23 cellular contexts compared by ENCODE assay signal in genomic region chr10:119297207-119297968, GRCh38.
DNase-seq lines count a peak whose midpoint lies in the region; ATAC-seq and TF ChIP-seq lines count a peak whose summit lies in the region.
"Had no signal": no experiment of that assay in that cellular context is flagged by ENCODE, and none has a peak within 500 bp of the region (broad histone marks: within the 10 kb centered on the region; RNA-seq: fewer than 3 reads in every experiment).

No MANE protein-coding gene starts in this region.

- no peaks in the 10 kb centered on the region for H3K27me3 Mint-ChIP-seq in CD4-positive, alpha-beta memory T cell
- H3K27me3 Mint-ChIP-seq in endodermal cell (ENCODE audit: insufficient read depth), result peaks cover 3% of the 10 kb centered on the region
- H3K27me3 Mint-ChIP-seq: activated CD8-positive, alpha-beta T cell treated with anti-CD3 and anti-CD28 coated beads for 36 hours had no signal

- peak overlapping the region; percentile 6 to 83 (median 37) for H3K27ac Mint-ChIP-seq in CD4-positive, alpha-beta memory T cell
- H3K27ac Mint-ChIP-seq in endodermal cell, result no peak overlapping the region
- H3K27ac Mint-ChIP-seq: activated CD8-positive, alpha-beta T cell treated with anti-CD3 and anti-CD28 coated beads for 36 hours had no signal

- no peak overlapping the region for H3K27ac ChIP-seq in CD4-positive, alpha-beta memory T cell (ENCODE audit: low read depth, low read length)
- H3K27ac ChIP-seq in body of pancreas (peak overlapping the region; percentile 66 to 76 (median 68)), right cardiac atrium (ENCODE audit: low read length) (peak overlapping the region; percentile 76), rectal smooth muscle tissue (ENCODE audit: low read depth, low read length) (peak overlapping the region; percentile 41), endodermal cell (ENCODE audit: low read depth, low read length) (no peak overlapping the region), brain microvascular endothelial cell (no peak overlapping the region)
- H3K27ac ChIP-seq: C4-2B, thyroid gland had no signal

- CTCF ChIA-PET in CD4-positive, alpha-beta memory T cell (lab: Charles Lee; ENCODE audit: partially characterized antibody), result interaction anchor here (0.9 to 1.5 kb wide), 5 partner anchors 9 to 166 kb away, joined by 3 to 4 read pairs (median 3); no protein-coding TSS in a partner anchor

- no peak for TF ChIP-seq CTCF in body of pancreas (IDR thresholded peaks at IDR 0.05)
- no peak for TF ChIP-seq CTCF in endodermal cell (conservative IDR thresholded peaks at IDR 0.05)
- TF ChIP-seq CTCF in brain microvascular endothelial cell (IDR thresholded peaks at IDR 0.05; ENCODE audit: low read depth, low read length, missing control alignments), result no peak

- in situ Hi-C loops in brain microvascular endothelial cell (cut with HindIII; ENCODE audit: low pct_ligation_motif_present, low sequenced_read_pairs), result no loop called here

- intact Hi-C loops in CD4-positive, alpha-beta memory T cell (cut with micrococcal nuclease), result no loop called here
- intact Hi-C loops in body of pancreas (cut with DNase I), result no loop called here
- intact Hi-C loops in right cardiac atrium (cut with DNase I), result no loop called here

- H3K4me1 ChIP-seq in CD4-positive, alpha-beta memory T cell (ENCODE audit: insufficient read depth, low read length), result peaks cover 43% of the 10 kb centered on the region
- H3K4me1 ChIP-seq in body of pancreas, result peaks cover 68% of the 10 kb centered on the region
- peaks cover 22% of the 10 kb centered on the region for H3K4me1 ChIP-seq in right cardiac atrium (ENCODE audit: control insufficient read depth, insufficient read depth, low read length)
- H3K4me1 ChIP-seq in rectal smooth muscle tissue (ENCODE audit: control insufficient read depth, insufficient read depth, low read length), result peaks cover 6% of the 10 kb centered on the region
- peaks cover 5% of the 10 kb centered on the region for H3K4me1 ChIP-seq in endodermal cell (ENCODE audit: control insufficient read depth, insufficient read depth, low read length)

- no peak overlapping the region for H3K4me3 ChIP-seq in CD4-positive, alpha-beta memory T cell (ENCODE audit: low read length in 2 of 2)
- H3K4me3 ChIP-seq in body of pancreas, result no peak overlapping the region
- no peak overlapping the region for H3K4me3 ChIP-seq in right cardiac atrium (ENCODE audit: low read length)
- H3K4me3 ChIP-seq in rectal smooth muscle tissue (ENCODE audit: low read length), result no peak overlapping the region
- H3K4me3 ChIP-seq in endodermal cell (ENCODE audit: low read length), result no peak overlapping the region
- H3K4me3 ChIP-seq in brain microvascular endothelial cell (ENCODE audit: low read depth, low read length), result no peak overlapping the region
- H3K4me3 ChIP-seq: coronary artery, thyroid gland had no signal

- H3K4me3 Mint-ChIP-seq in CD4-positive, alpha-beta memory T cell, result no peak overlapping the region
- no peak overlapping the region for H3K4me3 Mint-ChIP-seq in endodermal cell
- H3K4me3 Mint-ChIP-seq: activated CD8-positive, alpha-beta T cell treated with anti-CD3 and anti-CD28 coated beads for 36 hours had no signal

- DNase-seq in CD4-positive, alpha-beta memory T cell, result peak in 1 of 5 donors; percentile 13
- DNase-seq in body of pancreas (no peak), right cardiac atrium (peak in 1 of 3 donors; percentile 49), LoVo (ENCODE audit: low spot score) (no peak), endodermal cell (no peak), brain microvascular endothelial cell (no peak)
- DNase-seq: activated CD8-positive, alpha-beta T cell treated with anti-CD3 and anti-CD28 coated beads for 36 hours; activated effector memory CD4-positive, alpha-beta T cell treated with anti-CD3 and anti-CD28 coated beads, Interleukin-2, amount 50 U/mL, for 16 hours; HCEC 1CT; NCI-H1092 treated with DMSO at 0.1 percent for 48 hours; NCI-H2029; NCI-H345; occipital lobe; retina; stimulated activated CD4-positive, alpha-beta T cell treated with anti-CD3 and anti-CD28 coated beads, Interleukin-12 subunit alpha, Interleukin-12 subunit beta, amount 100 ng/mL, for 4 hours; stimulated activated CD4-positive, alpha-beta T cell treated with anti-CD3 and anti-CD28 coated beads, Interleukin-4, amount 100 ng/mL, for 24 hours; stimulated activated naive CD4-positive, alpha-beta T cell treated with Interleukin-2 at 50 U/mL for 16 hours; thyroid gland had no signal

- H3K36me3 Mint-ChIP-seq in CD4-positive, alpha-beta memory T cell, result peaks cover 10 to 17% of the 10 kb centered on the region in 2 donors
- peaks cover 8% of the 10 kb centered on the region for H3K36me3 Mint-ChIP-seq in endodermal cell (ENCODE audit: low read depth)

- no peaks in the 10 kb centered on the region for H3K36me3 ChIP-seq in CD4-positive, alpha-beta memory T cell (ENCODE audit: insufficient read depth, low read length)
- no peaks in the 10 kb centered on the region for H3K36me3 ChIP-seq in body of pancreas (replicated peaks in 1 of 2; ENCODE audit: insufficient read depth in 1 of 2, low read depth in 2 of 2)
- H3K36me3 ChIP-seq in rectal smooth muscle tissue (ENCODE audit: control insufficient read depth, insufficient read depth, low read length), result no peaks in the 10 kb centered on the region
- H3K36me3 ChIP-seq in endodermal cell (ENCODE audit: control insufficient read depth, insufficient read depth, low read length), result no peaks in the 10 kb centered on the region
- H3K36me3 ChIP-seq in brain microvascular endothelial cell (replicated peaks), result no peaks in the 10 kb centered on the region
- H3K36me3 ChIP-seq: thyroid gland had no signal

- peaks cover 0 to 8% (median 4%) of the 10 kb centered on the region in 8 donors for H3K9me3 Mint-ChIP-seq in CD4-positive, alpha-beta memory T cell
- H3K9me3 Mint-ChIP-seq in endodermal cell, result peaks cover 16% of the 10 kb centered on the region

- ATAC-seq in body of pancreas (peak; percentile 23), right cardiac atrium (peak; percentile 56 to 82), HG03175 (IDR thresholded peaks at IDR 0.05; ENCODE audit: unreplicated experiment) (no peak)
- ATAC-seq: activated CD4-positive, CD25-positive, alpha-beta regulatory T cell treated with anti-CD3 and anti-CD28 coated beads, Interleukin-2, amount 50 U/mL, for 24 hours; activated CD8-positive, alpha-beta T cell treated with anti-CD3 and anti-CD28 coated beads for 36 hours had no signal

- peaks cover 37 to 64% (median 53%) of the 10 kb centered on the region in 4 donors for H3K4me1 Mint-ChIP-seq in CD4-positive, alpha-beta memory T cell
- peaks cover 19% of the 10 kb centered on the region for H3K4me1 Mint-ChIP-seq in endodermal cell

- H3K9ac ChIP-seq in rectal smooth muscle tissue (ENCODE audit: low read length) (no peak overlapping the region), endodermal cell (ENCODE audit: extremely low read depth, low read length, poor library complexity, severe bottlenecking) (no peak overlapping the region)

- 68 to 73% methylated on average over 5 of the region's 5 CpGs for WGBS in body of pancreas, 2 donors
- WGBS in right cardiac atrium, result 75% methylated on average over 5 of the region's 5 CpGs
- WGBS in endodermal cell (ENCODE audit: insufficient coverage in 1 of 2, insufficient read length in 1 of 2), 2 experiments, result 96 to 100% methylated on average over 3 to 5 of the region's 5 CpGs

- no peaks in the 10 kb centered on the region for H3K27me3 ChIP-seq in CD4-positive, alpha-beta memory T cell (ENCODE audit: insufficient read depth, low read length)
- H3K27me3 ChIP-seq in body of pancreas (no peaks in the 10 kb centered on the region), right cardiac atrium (ENCODE audit: control insufficient read depth, insufficient read depth) (no peaks in the 10 kb centered on the region), rectal smooth muscle tissue (ENCODE audit: control insufficient read depth, insufficient read depth, low read length) (no peaks in the 10 kb centered on the region), endodermal cell (ENCODE audit: control insufficient read depth, insufficient read depth, low read length, poor library complexity, severe bottlenecking) (peaks cover under 1% of the 10 kb centered on the region), brain microvascular endothelial cell (replicated peaks) (no peaks in the 10 kb centered on the region)
- H3K27me3 ChIP-seq: thyroid gland had no signal

- H3K9me3 ChIP-seq in CD4-positive, alpha-beta memory T cell (ENCODE audit: control insufficient read depth in 1 of 2, low read length in 2 of 2), result no peaks in the 10 kb centered on the region
- H3K9me3 ChIP-seq in body of pancreas, result no peaks in the 10 kb centered on the region
- no peaks in the 10 kb centered on the region for H3K9me3 ChIP-seq in right cardiac atrium (ENCODE audit: control insufficient read depth, low read length)
- peaks cover 9% of the 10 kb centered on the region for H3K9me3 ChIP-seq in endodermal cell (ENCODE audit: control insufficient read depth, low read length)
- H3K9me3 ChIP-seq: thyroid gland had no signal

- POLR2A ChIA-PET in CD4-positive, alpha-beta memory T cell (lab: Charles Lee; ENCODE audit: partially characterized antibody), result interaction anchor here (0.6 to 2.4 kb wide), 3 partner anchors 8 to 202 kb away, joined by 3 to 8 read pairs (median 5); no protein-coding TSS in a partner anchor

- no peak for TF ChIP-seq POLR2A in body of pancreas (IDR thresholded peaks at IDR 0.05)

Comparison
In these comparisons a context has a peak if more than half of its experiments do, and no peak if none do; other contexts are left out.
1. H3K27ac ChIP-seq: peak in body of pancreas (4 of 4), right cardiac atrium (single experiment) and rectal smooth muscle tissue (single experiment); none in CD4-positive, alpha-beta memory T cell (single experiment), endodermal cell (single experiment) and brain microvascular endothelial cell (single experiment).